In the genomic region with DNA sequence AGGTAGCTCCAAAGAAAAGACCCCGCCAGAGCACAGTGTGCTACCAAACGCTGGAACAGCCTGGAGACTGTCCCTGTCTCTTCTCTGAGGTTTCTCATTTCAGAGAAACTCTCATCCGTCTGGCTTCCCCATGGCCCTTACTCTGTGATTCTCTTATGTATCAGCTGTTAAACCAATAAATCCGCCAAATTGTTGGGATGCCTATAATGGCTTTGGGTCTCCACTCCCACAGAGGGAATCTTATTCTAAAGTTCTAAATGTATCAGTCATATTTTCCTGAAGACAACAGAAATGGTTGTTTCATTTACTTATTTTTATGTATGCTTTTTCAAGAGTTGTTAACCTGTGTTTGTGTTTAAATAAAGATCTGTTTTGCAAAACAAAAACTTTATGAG, we compare ENCODE assay signal across 1 cellular context.
TF ChIP-seq lines count a peak whose summit lies in the region.

No MANE protein-coding gene starts in this region.

TF ChIP-seq in WTC11, 78 proteins besides CTCF, POLR2A, EP300 and RAD21 (continued from another document):
- no peak for TF ChIP-seq E2F5 (CRISPR knock-in tag; IDR thresholded peaks at IDR 0.05)
- TF ChIP-seq ZNF423 (CRISPR knock-in tag; IDR thresholded peaks at IDR 0.05): no peak
- TF ChIP-seq, protein P1, sequence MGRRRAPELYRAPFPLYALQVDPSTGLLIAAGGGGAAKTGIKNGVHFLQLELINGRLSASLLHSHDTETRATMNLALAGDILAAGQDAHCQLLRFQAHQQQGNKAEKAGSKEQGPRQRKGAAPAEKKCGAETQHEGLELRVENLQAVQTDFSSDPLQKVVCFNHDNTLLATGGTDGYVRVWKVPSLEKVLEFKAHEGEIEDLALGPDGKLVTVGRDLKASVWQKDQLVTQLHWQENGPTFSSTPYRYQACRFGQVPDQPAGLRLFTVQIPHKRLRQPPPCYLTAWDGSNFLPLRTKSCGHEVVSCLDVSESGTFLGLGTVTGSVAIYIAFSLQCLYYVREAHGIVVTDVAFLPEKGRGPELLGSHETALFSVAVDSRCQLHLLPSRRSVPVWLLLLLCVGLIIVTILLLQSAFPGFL (CRISPR knock-in tag; IDR thresholded peaks at IDR 0.05; ENCODE audit: borderline replicate concordance): no peak
- TF ChIP-seq, protein P2, sequence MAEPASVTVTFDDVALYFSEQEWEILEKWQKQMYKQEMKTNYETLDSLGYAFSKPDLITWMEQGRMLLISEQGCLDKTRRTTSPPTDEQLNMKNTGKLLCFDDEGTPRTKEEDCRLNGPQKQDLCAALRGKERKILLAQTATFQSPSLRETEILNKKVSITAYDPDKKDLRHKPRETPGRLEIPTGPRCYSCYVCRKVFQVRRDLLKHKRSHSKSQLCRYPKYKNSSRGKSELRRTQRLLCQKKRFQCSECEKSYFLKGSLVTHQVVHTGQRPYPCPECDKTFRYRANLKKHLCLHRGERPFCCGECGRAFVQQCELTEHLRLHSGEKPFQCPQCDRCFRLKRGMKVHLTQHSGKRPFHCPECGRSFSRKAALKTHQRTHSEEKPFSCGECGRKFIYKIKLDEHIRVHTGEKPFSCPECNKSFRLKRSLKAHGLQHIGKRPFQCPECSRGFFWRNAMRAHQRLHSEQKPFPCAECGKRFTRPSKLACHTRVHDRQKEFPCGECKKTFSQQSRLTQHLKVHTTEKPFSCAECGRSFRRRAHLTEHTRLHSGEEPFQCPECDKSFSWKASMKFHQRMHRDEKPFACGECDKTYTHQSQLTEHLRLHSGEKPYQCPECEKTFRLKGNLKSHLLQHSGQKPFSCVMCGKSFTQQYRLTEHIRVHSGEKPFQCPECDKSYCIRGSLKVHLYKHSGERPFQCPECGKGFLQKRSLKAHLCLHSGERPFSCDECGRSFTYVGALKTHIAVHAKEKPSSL (CRISPR knock-in tag; conservative IDR thresholded peaks at IDR 0.05): no peak
